29 cellular contexts compared by ENCODE assay signal in the genomic region with DNA sequence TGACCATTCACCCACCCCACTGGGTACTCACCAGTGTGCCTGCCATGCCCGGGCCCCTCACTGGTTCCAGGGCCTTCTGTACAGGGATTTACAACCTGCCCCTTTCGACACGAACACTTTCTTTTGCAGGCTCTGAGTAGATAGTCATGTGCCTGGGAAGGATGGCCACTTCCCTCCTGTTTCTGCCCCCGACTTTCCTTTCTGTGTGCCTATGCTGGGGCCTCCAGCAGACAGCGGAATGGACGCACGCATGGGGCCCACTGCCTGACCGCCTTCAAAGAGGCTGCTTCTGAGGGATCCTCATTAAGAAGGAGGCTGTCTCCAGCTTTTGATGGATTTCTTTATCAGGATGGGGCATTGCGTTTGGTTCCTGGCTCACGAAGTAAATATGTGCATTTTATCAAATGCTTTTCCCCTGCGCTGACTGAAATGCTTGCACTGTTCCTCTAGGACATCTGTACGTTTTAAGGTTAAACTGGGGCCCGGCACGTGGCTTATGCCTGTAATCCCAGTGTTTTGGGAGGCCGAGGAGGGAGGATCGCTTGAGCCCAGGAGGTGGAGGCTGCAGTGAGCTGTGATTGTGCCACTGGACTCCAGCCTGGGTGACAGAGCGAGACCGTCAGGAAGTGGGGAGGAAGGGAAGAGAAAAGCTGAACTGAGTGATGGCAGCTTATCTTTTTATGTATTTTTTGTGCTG. TPM values are rescaled to one million over a fixed set of nuclear protein-coding genes. Genes with fewer than 3 reads are reported as not detected.
"Had no signal": no experiment of that assay in that cellular context is flagged by ENCODE, and none has a peak within 500 bp of the region (broad histone marks: within the 10 kb centered on the region; RNA-seq: fewer than 3 reads in every experiment).

No MANE protein-coding gene starts in this region.

- H3K4me3 ChIP-seq: ascending aorta, cardiac muscle cell, K562 had no signal

- H3K9me3 ChIP-seq: ascending aorta had no signal

- H3K27me3 Mint-ChIP-seq: activated CD4-positive, alpha-beta memory T cell treated with anti-CD3 and anti-CD28 coated beads, Interleukin-2, amount 10 ng/mL, durations not matched to agents 7 days and 5 days; activated CD8-positive, alpha-beta memory T cell treated with anti-CD3 and anti-CD28 coated beads, Interleukin-2, amount 10 ng/mL, durations not matched to agents 7 days and 5 days had no signal

- H3K27ac Mint-ChIP-seq: activated CD4-positive, alpha-beta memory T cell treated with anti-CD3 and anti-CD28 coated beads, Interleukin-2, amount 10 ng/mL, durations not matched to agents 7 days and 5 days; activated CD8-positive, alpha-beta memory T cell treated with anti-CD3 and anti-CD28 coated beads, Interleukin-2, amount 10 ng/mL, durations not matched to agents 7 days and 5 days; activated naive CD4-positive, alpha-beta T cell treated with anti-CD3 and anti-CD28 coated beads for 36 hours; activated naive CD4-positive, alpha-beta T cell treated with anti-CD3 and anti-CD28 coated beads, Interleukin-2, amount 50 U/mL, for 72 hours had no signal

- H3K27me3 ChIP-seq: ascending aorta, cardiac muscle cell had no signal

- ATAC-seq: activated CD8-positive, alpha-beta memory T cell treated with anti-CD3 and anti-CD28 coated beads, Interleukin-2, amount 10 ng/mL, durations not matched to agents 7 days and 5 days; activated naive CD4-positive, alpha-beta T cell treated with anti-CD3 and anti-CD28 coated beads, Interleukin-2, amount 50 U/mL, for 72 hours; Panc1 had no signal

- H3K9me3 Mint-ChIP-seq: activated naive CD4-positive, alpha-beta T cell treated with anti-CD3 and anti-CD28 coated beads for 36 hours; activated naive CD4-positive, alpha-beta T cell treated with anti-CD3 and anti-CD28 coated beads, Interleukin-2, amount 50 U/mL, for 72 hours had no signal

- H3K4me1 Mint-ChIP-seq: activated CD4-positive, alpha-beta memory T cell treated with anti-CD3 and anti-CD28 coated beads, Interleukin-2, amount 10 ng/mL, durations not matched to agents 7 days and 5 days; activated CD8-positive, alpha-beta memory T cell treated with anti-CD3 and anti-CD28 coated beads, Interleukin-2, amount 10 ng/mL, durations not matched to agents 7 days and 5 days had no signal

- H3K4me3 Mint-ChIP-seq: activated CD4-positive, alpha-beta memory T cell treated with anti-CD3 and anti-CD28 coated beads, Interleukin-2, amount 10 ng/mL, durations not matched to agents 7 days and 5 days; activated CD8-positive, alpha-beta memory T cell treated with anti-CD3 and anti-CD28 coated beads, Interleukin-2, amount 10 ng/mL, durations not matched to agents 7 days and 5 days; activated naive CD4-positive, alpha-beta T cell treated with anti-CD3 and anti-CD28 coated beads for 36 hours had no signal

- H3K36me3 Mint-ChIP-seq: activated CD8-positive, alpha-beta memory T cell treated with anti-CD3 and anti-CD28 coated beads, Interleukin-2, amount 10 ng/mL, durations not matched to agents 7 days and 5 days had no signal

- DNase-seq: activated CD4-positive, alpha-beta memory T cell treated with anti-CD3 and anti-CD28 coated beads, Interleukin-2, amount 10 ng/mL, durations not matched to agents 7 days and 5 days; activated CD4-positive, alpha-beta T cell treated with anti-CD3 and anti-CD28 coated beads for 1 hour; activated CD4-positive, alpha-beta T cell treated with anti-CD3 and anti-CD28 coated beads for 48 hours; activated CD4-positive, CD25-positive, alpha-beta regulatory T cell; activated CD8-positive, alpha-beta memory T cell treated with anti-CD3 and anti-CD28 coated beads for 24 hours; activated CD8-positive, alpha-beta memory T cell treated with anti-CD3 and anti-CD28 coated beads, Interleukin-2, amount 10 ng/mL, durations not matched to agents 7 days and 5 days; activated CD8-positive, alpha-beta memory T cell treated with anti-CD3 and anti-CD28 coated beads, Interleukin-2, amount 50 U/mL, for 48 hours; activated gamma-delta T cell; activated naive CD4-positive, alpha-beta T cell treated with anti-CD3 and anti-CD28 coated beads for 36 hours; activated T-cell treated with anti-CD3 and anti-CD28 coated beads, Interleukin-2, amount 50 U/mL, for 48 hours; amniotic stem cell; NCI-H1105; NCI-H1417 treated with DMSO at 0.1 percent for 48 hours; NCI-H187 treated with DMSO at 0.1 percent for 48 hours; NCI-H2081; NCI-H345; NCI-H524 treated with DMSO at 0.1 percent for 48 hours; SW 1271; T1000; WERI-Rb-1 had no signal

- H3K4me1 ChIP-seq: ascending aorta had no signal

- H3K27ac ChIP-seq: ascending aorta, cardiac muscle cell, WERI-Rb-1 had no signal

- H3K36me3 ChIP-seq: ascending aorta, cardiac muscle cell, WERI-Rb-1 had no signal

RNA-seq across cellular contexts. Expression of gene NKX6-2, which starts 29.4 kb away (rescaled TPM):
- total RNA-seq: activated CD4-positive, alpha-beta memory T cell treated with anti-CD3 and anti-CD28 coated beads, Interleukin-2, amount 10 ng/mL, durations not matched to agents 7 days and 5 days; activated CD8-positive, alpha-beta memory T cell treated with anti-CD3 and anti-CD28 coated beads, Interleukin-2, amount 10 ng/mL, durations not matched to agents 7 days and 5 days; activated naive CD4-positive, alpha-beta T cell treated with anti-CD3 and anti-CD28 coated beads for 36 hours; activated naive CD4-positive, alpha-beta T cell treated with anti-CD3 and anti-CD28 coated beads, Interleukin-2, amount 50 U/mL, for 72 hours; ascending aorta; K562; M059J; NCI-H460; T-helper 1 cell treated with Interleukin-12 subunit alpha and Interleukin-12 subunit beta and Interleukin-4 antibody, amounts not matched to agents 30 ng/mL and 1 ng/mL, for 36 hours; T-helper 2 cell treated with Interferon-gamma antibody and Interleukin-4, amounts not matched to agents 100 ng/mL and 5 ng/mL, for 36 hours had no signal
